24 cellular contexts compared by ENCODE assay signal in the genomic region with DNA sequence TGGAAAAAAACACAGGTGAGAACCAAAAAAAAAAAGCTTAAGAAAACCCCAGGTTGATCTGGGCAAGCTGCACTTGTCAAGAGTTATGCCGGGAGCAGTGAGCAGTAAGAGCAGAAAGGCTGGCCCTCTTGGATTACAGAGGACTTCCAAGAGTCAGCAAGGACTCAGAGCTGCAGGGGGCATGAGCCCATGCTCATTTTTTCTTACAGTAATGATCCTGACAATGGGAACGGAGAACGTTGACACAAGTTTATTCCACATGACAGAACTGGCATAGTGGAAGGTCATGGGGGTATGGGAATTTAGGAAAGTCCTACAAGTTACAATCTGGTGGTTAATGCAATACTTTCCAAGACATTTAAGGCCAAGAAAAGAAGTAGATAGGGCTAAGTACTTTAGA.
"Had no signal": no experiment of that assay in that cellular context is flagged by ENCODE, and none has a peak within 500 bp of the region (broad histone marks: within the 10 kb centered on the region; RNA-seq: fewer than 3 reads in every experiment).

No MANE protein-coding gene starts in this region.

- H3K4me3 ChIP-seq: left ventricle myocardium inferior, psoas muscle, right atrium auricular region, right lobe of liver, smooth muscle cell, transverse colon, upper lobe of left lung, vagina had no signal

- H3K27ac Mint-ChIP-seq: immature natural killer cell; memory B cell; stimulated activated memory B cell treated with anti-CD40 and anti-IgM and Interleukin-4, amounts not matched to agents 10 μg/mL and 1 μg/mL and 100 μg/mL, for 72 hours; stimulated activated naive CD8-positive, alpha-beta T cell treated with anti-CD3 and anti-CD28 coated beads, Interleukin-15, amount 100 ng/mL, for 72 hours had no signal

- H3K9me3 ChIP-seq: psoas muscle, right atrium auricular region, right lobe of liver, transverse colon, upper lobe of left lung, vagina had no signal

- DNase-seq: hypothalamus; immature natural killer cell; kidney; left ventricle myocardium inferior; naive thymus-derived CD8-positive, alpha-beta T cell; nephron progenitor cell; nucleus accumbens; psoas muscle; right lobe of liver; stimulated activated CD4-positive, alpha-beta T cell treated with anti-CD3 and anti-CD28 coated beads, Interleukin-1b, Interleukin-23, amount 100 ng/mL, for 48 hours; stimulated activated CD4-positive, alpha-beta T cell treated with anti-CD3 and anti-CD28 coated beads, Interleukin-2, amount 100 ng/mL, for 48 hours; stimulated activated CD4-positive, alpha-beta T cell treated with anti-CD3 and anti-CD28 coated beads, Interleukin-4, amount 100 ng/mL, for 4 hours; stimulated activated CD8-positive, alpha-beta memory T cell treated with anti-CD3 and anti-CD28 coated beads, Interleukin-4, amount 100 ng/mL, for 48 hours; stimulated activated naive CD4-positive, alpha-beta T cell treated with Interleukin-2 at 50 U/mL for 16 hours; stimulated activated naive CD8-positive, alpha-beta T cell treated with anti-CD3 and anti-CD28 coated beads, Interleukin-15, amount 100 ng/mL, for 72 hours; substantia nigra; transverse colon; upper lobe of left lung had no signal

- H3K4me1 ChIP-seq: left ventricle myocardium inferior, parathyroid adenoma, psoas muscle, right atrium auricular region, right lobe of liver, transverse colon, upper lobe of left lung, vagina had no signal

- H3K27ac ChIP-seq: left ventricle myocardium inferior, parathyroid adenoma, psoas muscle, right atrium auricular region, right lobe of liver, transverse colon, upper lobe of left lung, vagina had no signal

- H3K4me3 Mint-ChIP-seq: immature natural killer cell; memory B cell; naive thymus-derived CD8-positive, alpha-beta T cell; nephron progenitor cell; stimulated activated memory B cell treated with anti-CD40 and anti-IgM and Interleukin-4, amounts not matched to agents 10 μg/mL and 1 μg/mL and 100 μg/mL, for 72 hours; stimulated activated naive CD8-positive, alpha-beta T cell treated with anti-CD3 and anti-CD28 coated beads, Interleukin-15, amount 100 ng/mL, for 72 hours had no signal

- H3K9me3 Mint-ChIP-seq: immature natural killer cell had no signal

- H3K4me1 Mint-ChIP-seq: immature natural killer cell had no signal

- H3K36me3 ChIP-seq: left ventricle myocardium inferior, right atrium auricular region, right lobe of liver, transverse colon, upper lobe of left lung, vagina had no signal

- H3K27me3 Mint-ChIP-seq: memory B cell; naive thymus-derived CD8-positive, alpha-beta T cell; stimulated activated memory B cell treated with anti-CD40 and anti-IgM and Interleukin-4, amounts not matched to agents 10 μg/mL and 1 μg/mL and 100 μg/mL, for 72 hours; stimulated activated naive CD8-positive, alpha-beta T cell treated with anti-CD3 and anti-CD28 coated beads, Interleukin-15, amount 100 ng/mL, for 72 hours had no signal
